In the genomic region with DNA sequence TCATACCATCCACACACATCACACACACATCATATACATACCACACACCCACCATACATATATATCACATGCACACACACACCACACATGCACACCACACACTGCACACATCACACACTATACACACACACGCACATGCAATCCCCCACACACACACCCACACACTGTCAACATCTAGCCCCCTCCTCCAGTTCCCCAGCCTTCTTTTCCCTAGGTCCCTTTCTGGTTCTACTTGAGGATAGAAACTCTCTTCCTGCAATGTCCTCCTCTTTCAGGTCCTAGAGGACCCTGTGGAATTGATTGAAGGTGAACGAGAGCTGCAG, we compare ENCODE assay signal across 19 cellular contexts. TPM values are rescaled to one million over a fixed set of nuclear protein-coding genes. Genes with fewer than 3 reads are reported as not detected.
A peak's percentile ranks its signal among the peaks of the same experiment; 100 is the strongest.
DNase-seq lines count a peak whose midpoint lies in the region; ATAC-seq and TF ChIP-seq lines count a peak whose summit lies in the region.
"Had no signal": no experiment of that assay in that cellular context is flagged by ENCODE, and none has a peak within 500 bp of the region (broad histone marks: within the 10 kb centered on the region; RNA-seq: fewer than 3 reads in every experiment).

No MANE protein-coding gene starts in this region.

- H3K4me1 Mint-ChIP-seq in H9, result peaks cover 6 to 12% of the 10 kb centered on the region in 2 experiments; a peak in 2 of 4 replicates
- H3K4me1 Mint-ChIP-seq: CD4-positive, CD25-positive, alpha-beta regulatory T cell had no signal

- H3K18ac ChIP-seq in H9 (ENCODE audit: insufficient read length, low read depth, low read length) (no peak overlapping the region), IMR-90 (ENCODE audit: low read depth, low read length) (no peak overlapping the region), neuronal stem cell (ENCODE audit: low read length) (no peak overlapping the region)

- intact Hi-C loops in IMR-90 (cut with micrococcal nuclease), result loop anchor here (5.0 kb wide), 1 partner anchor 53 kb away; no protein-coding TSS in a partner anchor

- ATAC-seq in IMR-90 (ENCODE audit: low read depth), result no peak
- no peak for ATAC-seq in GM18858 (IDR thresholded peaks at IDR 0.05; ENCODE audit: unreplicated experiment)
- ATAC-seq in HG03139 (IDR thresholded peaks at IDR 0.05; ENCODE audit: unreplicated experiment), result no peak
- ATAC-seq: CD8-positive, alpha-beta T cell; GM23338; HCT116 had no signal

- no peaks in the 10 kb centered on the region for H3K79me2 ChIP-seq in H9 (ENCODE audit: insufficient read depth, low read length)

- no peak for TF ChIP-seq RAD21 in IMR-90 (IDR thresholded peaks at IDR 0.05; ENCODE audit: low read length)

- dilution Hi-C loops in IMR-90 (cut with HindIII; ENCODE audit: low sequenced_read_pairs, unreplicated experiment), result no loop called here

- peaks cover 10% of the 10 kb centered on the region; the same call in 1 of the 2 replicates for H3K9me1 ChIP-seq in IMR-90 (ENCODE audit: insufficient read depth, low read length)

- H4K8ac ChIP-seq in H9 (replicated peaks; ENCODE audit: insufficient read length, low read depth, low read length), result peak overlapping the region; percentile 0
- H4K8ac ChIP-seq in IMR-90 (ENCODE audit: low read depth in 2 of 2, low read length in 2 of 2), result no peak overlapping the region
- H4K8ac ChIP-seq in neuronal stem cell (ENCODE audit: low read depth, low read length), result no peak overlapping the region

- no peaks in the 10 kb centered on the region for H3K27me3 ChIP-seq in H9 (ENCODE audit: insufficient read depth, low read length)
- peaks cover 3% of the 10 kb centered on the region; the same call in 1 of the 2 replicates for H3K27me3 ChIP-seq in IMR-90 (ENCODE audit: control insufficient read depth, insufficient read depth, low read length)
- peaks cover 0 to 5% (median 0%) of the 10 kb centered on the region in 3 experiments for H3K27me3 ChIP-seq in neuronal stem cell (ENCODE audit: control insufficient read depth in 3 of 3, insufficient read depth in 3 of 3, low read depth in 1 of 3, low read length in 3 of 3)
- no peaks in the 10 kb centered on the region for H3K27me3 ChIP-seq in skeletal muscle tissue (ENCODE audit: control insufficient read depth in 3 of 3, insufficient read depth in 3 of 3, low read length in 3 of 3)
- H3K27me3 ChIP-seq: BLaER1 had no signal

- H3K23me2 ChIP-seq in H9 (ENCODE audit: insufficient read length, low read depth, low read length, poor library complexity, severe bottlenecking), result no peaks in the 10 kb centered on the region

- H4K91ac ChIP-seq in H9 (ENCODE audit: insufficient read length, low read depth, low read length) (no peak overlapping the region), IMR-90 (ENCODE audit: insufficient read depth, low read depth, low read length) (no peak overlapping the region), neuronal stem cell (ENCODE audit: low read depth, low read length, poor library complexity) (peak overlapping the region; percentile 74)

- H2BK15ac ChIP-seq in H9 (ENCODE audit: low read depth, low read length) (no peak overlapping the region), IMR-90 (ENCODE audit: low read depth, low read length) (no peak overlapping the region), neuronal stem cell (ENCODE audit: low read length) (no peak overlapping the region)

- H2BK12ac ChIP-seq in H9 (ENCODE audit: insufficient read length, low read depth, low read length), result no peak overlapping the region
- H2BK12ac ChIP-seq in neuronal stem cell (ENCODE audit: low read length), result peak overlapping the region; percentile 79

- POLR2A ChIA-PET in IMR-90 (lab: Charles Lee; ENCODE audit: unreplicated experiment), result no interaction called here

- H3K79me1 ChIP-seq in H9 (ENCODE audit: insufficient read depth, low read depth, low read length, poor library complexity, severe bottlenecking) (no peaks in the 10 kb centered on the region), IMR-90 (ENCODE audit: low read depth in 1 of 2, low read length in 2 of 2) (no peaks in the 10 kb centered on the region), neuronal stem cell (ENCODE audit: low read depth, low read length) (peaks cover 3% of the 10 kb centered on the region)

- H3K4me2 ChIP-seq in H9 (ENCODE audit: insufficient read depth, insufficient read length, low read length), result no peak overlapping the region
- H3K4me2 ChIP-seq in IMR-90 (ENCODE audit: low read depth, low read length), result no peak overlapping the region
- no peak overlapping the region for H3K4me2 ChIP-seq in neuronal stem cell (ENCODE audit: insufficient read depth, low read length, poor library complexity, severe bottlenecking)
- H3K4me2 ChIP-seq: BLaER1, GM23338 had no signal

- H3K9me3 ChIP-seq in H9 (ENCODE audit: control insufficient read depth, low read depth, low read length), result no peaks in the 10 kb centered on the region
- no peaks in the 10 kb centered on the region for H3K9me3 ChIP-seq in IMR-90 (ENCODE audit: control insufficient read depth, insufficient read depth, low read length)
- H3K9me3 ChIP-seq in neuronal stem cell (replicated peaks in 1 of 2; ENCODE audit: control insufficient read depth in 2 of 2, insufficient read depth in 1 of 2, low read depth in 1 of 2, low read length in 2 of 2), result peaks cover 0 to 9% of the 10 kb centered on the region in 2 donors
- no peaks in the 10 kb centered on the region for H3K9me3 ChIP-seq in skeletal muscle tissue (ENCODE audit: control insufficient read depth in 3 of 3, low read length in 3 of 3)
- H3K9me3 ChIP-seq: BLaER1, Caco-2 had no signal

- CTCF ChIA-PET in IMR-90 (lab: Yijun Ruan, JAX), result no interaction called here

- H3K9ac ChIP-seq in H9 (ENCODE audit: extremely low read depth, insufficient read length, low read length), result no peak overlapping the region
- H3K9ac ChIP-seq in IMR-90 (ENCODE audit: low read depth, low read length), result no peak overlapping the region
- H3K9ac ChIP-seq in neuronal stem cell (ENCODE audit: low read depth, low read length, poor library complexity), result peak overlapping the region; percentile 50
- peak overlapping the region in 2 of 3 donors; percentile 15 to 47 for H3K9ac ChIP-seq in skeletal muscle tissue (ENCODE audit: low read depth in 1 of 3, low read length in 3 of 3)
- H3K9ac ChIP-seq: BLaER1 had no signal

- H3K14ac ChIP-seq in H9 (ENCODE audit: insufficient read depth, low read length), result no peak overlapping the region
- H3K14ac ChIP-seq in IMR-90 (replicated peaks; ENCODE audit: low read depth, low read length), result no peak overlapping the region
- peak overlapping the region; percentile 98 for H3K14ac ChIP-seq in neuronal stem cell (ENCODE audit: low read length)

- H3K23ac ChIP-seq in H9 (ENCODE audit: insufficient read length, low read depth, low read length) (no peak overlapping the region), IMR-90 (ENCODE audit: low read depth, low read length) (no peak overlapping the region), neuronal stem cell (ENCODE audit: low read depth, low read length, poor library complexity) (peak overlapping the region; percentile 77)

- TF ChIP-seq CTCF in H9 (conservative IDR thresholded peaks at IDR 0.05), result no peak
- TF ChIP-seq CTCF in IMR-90 (conservative IDR thresholded peaks at IDR 0.05; ENCODE audit: low read depth, low read length), result no peak

- H3K27ac ChIP-seq in H9 (ENCODE audit: insufficient read length, low read depth, low read length) (no peak overlapping the region), IMR-90 (ENCODE audit: insufficient read depth, low read length) (no peak overlapping the region), neuronal stem cell (replicated peaks; ENCODE audit: low read length) (no peak overlapping the region), skeletal muscle tissue (ENCODE audit: low read depth, low read length) (no peak overlapping the region)
- H3K27ac ChIP-seq: BLaER1, C4-2B had no signal

- no peak overlapping the region for H2BK120ac ChIP-seq in H9 (ENCODE audit: low read depth, low read length, poor library complexity, severe bottlenecking)
- H2BK120ac ChIP-seq in IMR-90 (ENCODE audit: low read depth, low read length), result no peak overlapping the region
- H2BK120ac ChIP-seq in neuronal stem cell (ENCODE audit: low read depth, low read length), result no peak overlapping the region

- no CpG with 5 or more reads among the region's 2 CpGs for WGBS in H9 (ENCODE audit: extremely low coverage, insufficient read length, low lambda C conversion rate)
- no CpG with 5 or more reads among the region's 2 CpGs for WGBS in IMR-90 (ENCODE audit: extremely low coverage in 2 of 2, insufficient read length in 1 of 2), 2 experiments
- no CpG with 5 or more reads among the region's 2 CpGs for WGBS in neuronal stem cell (ENCODE audit: extremely low coverage in 2 of 2, insufficient read length in 2 of 2, insufficient replicate concordance in 1 of 2), 2 donors

- H4K20me1 ChIP-seq in H9 (ENCODE audit: control insufficient read depth, insufficient read depth, insufficient read length) (no peaks in the 10 kb centered on the region), IMR-90 (ENCODE audit: insufficient read depth, low read length) (no peaks in the 10 kb centered on the region)
- H4K20me1 ChIP-seq: BLaER1 had no signal

- no peak overlapping the region for H2BK5ac ChIP-seq in H9 (ENCODE audit: insufficient read length, low read length)
- peak overlapping the region; percentile 60 for H2BK5ac ChIP-seq in IMR-90 (ENCODE audit: low read depth, low read length, poor library complexity, severe bottlenecking)
- H2BK5ac ChIP-seq in neuronal stem cell (ENCODE audit: low read length), result no peak overlapping the region

- DNase-seq in H9 (no peak), IMR-90 (no peak), neuronal stem cell (ENCODE audit: low spot score) (no peak)
- DNase-seq in stimulated activated CD8-positive, alpha-beta memory T cell treated with anti-CD3 and anti-CD28 coated beads, Interleukin-4, amount 100 ng/mL, for 48 hours, result no peak
- DNase-seq: Caco-2; CD4-positive, CD25-positive, alpha-beta regulatory T cell; CD8-positive, alpha-beta T cell; DMS153; DND-41; HFFc6 had no signal

- H3K4me3 ChIP-seq in IMR-90 (ENCODE audit: insufficient read depth, low read depth, low read length) (no peak overlapping the region), neuronal stem cell (ENCODE audit: low read length in 2 of 2) (peak overlapping the region in 1 of 2 donors; percentile 69), skeletal muscle tissue (ENCODE audit: low read length in 3 of 3) (peak overlapping the region; percentile 44 to 97 (median 53))
- H3K4me3 ChIP-seq: BLaER1, GM23338 had no signal

- H3T11ph ChIP-seq in H9 (ENCODE audit: low read length), result no peak overlapping the region

- H4K5ac ChIP-seq in H9 (ENCODE audit: insufficient read length, low read depth, low read length) (no peak overlapping the region), IMR-90 (ENCODE audit: low read depth, low read length) (no peak overlapping the region)

- no peak for TF ChIP-seq POLR2A in IMR-90 (IDR thresholded peaks at IDR 0.05; ENCODE audit: low read depth, low read length)

- in situ Hi-C loops in IMR-90 (cut with MboI; ENCODE audit: low sequenced_read_pairs), result loop anchor here (25.0 kb wide), 1 partner anchor 418 kb away; no protein-coding TSS in a partner anchor

- no peaks in the 10 kb centered on the region for H3K36me3 ChIP-seq in IMR-90 (ENCODE audit: control insufficient read depth, insufficient read depth, low read length)
- peaks cover 0 to 6% of the 10 kb centered on the region in 2 donors for H3K36me3 ChIP-seq in neuronal stem cell (replicated peaks in 1 of 2; ENCODE audit: control insufficient read depth in 2 of 2, insufficient read depth in 2 of 2, low read length in 2 of 2)
- H3K36me3 ChIP-seq in skeletal muscle tissue (ENCODE audit: control insufficient read depth in 3 of 3, insufficient read depth in 3 of 3, low read length in 3 of 3), result peaks cover 54 to 60% (median 57%) of the 10 kb centered on the region in 3 donors
- H3K36me3 ChIP-seq: BLaER1 had no signal

- H2AK5ac ChIP-seq in H9 (ENCODE audit: insufficient read length, low read length), result no peak overlapping the region
- 0 out of 2 replicates have a peak overlapping the region, but pooled peaks have one; percentile 9 for H2AK5ac ChIP-seq in IMR-90 (ENCODE audit: low read depth, low read length)
- no peak overlapping the region for H2AK5ac ChIP-seq in neuronal stem cell (ENCODE audit: low read depth, low read length)

- peak overlapping the region; percentile 57 for H2AK9ac ChIP-seq in IMR-90 (replicated peaks; ENCODE audit: low read depth, low read length, poor library complexity)

- H2BK20ac ChIP-seq in H9 (ENCODE audit: low read depth, low read length, poor library complexity, severe bottlenecking) (no peak overlapping the region), IMR-90 (ENCODE audit: low read depth, low read length) (no peak overlapping the region)

- H3K27ac Mint-ChIP-seq in H9, result no peak overlapping the region
- H3K27ac Mint-ChIP-seq: CD4-positive, CD25-positive, alpha-beta regulatory T cell; CD8-positive, alpha-beta T cell; GM23338; HFFc6 had no signal

- no peaks in the 10 kb centered on the region for H3K9me3 Mint-ChIP-seq in H9
- H3K9me3 Mint-ChIP-seq: CD4-positive, CD25-positive, alpha-beta regulatory T cell; CD8-positive, alpha-beta T cell; GM23338; HFFc6 had no signal

- peaks cover 8% of the 10 kb centered on the region for H3K27me3 Mint-ChIP-seq in H9 (ENCODE audit: low read depth)

- no TSS peak for BruUV-seq in IMR-90 (replicated peaks; lab: Mats Ljungman, UMichigan)

- H3K4me1 ChIP-seq in H9 (ENCODE audit: insufficient read depth, low read length) (peaks cover 3% of the 10 kb centered on the region; the same call in 1 of the 2 replicates), IMR-90 (ENCODE audit: control insufficient read depth, insufficient read depth, low read length) (peaks cover 4% of the 10 kb centered on the region), neuronal stem cell (ENCODE audit: control insufficient read depth in 2 of 2, insufficient read depth in 1 of 2, low read depth in 1 of 2, low read length in 2 of 2) (peaks cover 16 to 17% of the 10 kb centered on the region in 2 donors), skeletal muscle tissue (ENCODE audit: control insufficient read depth in 3 of 3, insufficient read depth in 3 of 3, low read length in 3 of 3) (peaks cover 54 to 59% (median 58%) of the 10 kb centered on the region in 3 donors)
- H3K4me1 ChIP-seq: BLaER1 had no signal

- no peaks in the 10 kb centered on the region; a peak in 1 of 7 replicates for H3K36me3 Mint-ChIP-seq in H9 (ENCODE audit: insufficient read depth in 1 of 3, low read depth in 3 of 3)
- H3K36me3 Mint-ChIP-seq: CD4-positive, CD25-positive, alpha-beta regulatory T cell; CD8-positive, alpha-beta T cell had no signal

- no peak overlapping the region for H3K56ac ChIP-seq in H9 (ENCODE audit: insufficient read length, low read depth, low read length)
- H3K56ac ChIP-seq in IMR-90 (ENCODE audit: extremely low read depth, insufficient read depth, low read length), result no peak overlapping the region

- H3K4me3 Mint-ChIP-seq in H9, result no peak overlapping the region
- H3K4me3 Mint-ChIP-seq: CD4-positive, CD25-positive, alpha-beta regulatory T cell; CD8-positive, alpha-beta T cell; GM23338; HFFc6 had no signal

- no peak overlapping the region for H2AFZ ChIP-seq in H9 (ENCODE audit: low read length)
- peak overlapping the region; percentile 35 for H2AFZ ChIP-seq in IMR-90 (replicated peaks; ENCODE audit: low read length, poor library complexity)
- no peak overlapping the region for H2AFZ ChIP-seq in neuronal stem cell (ENCODE audit: low read length)
- H2AFZ ChIP-seq: GM23338 had no signal

- H3K4ac ChIP-seq in H9 (ENCODE audit: low read depth, low read length) (no peak overlapping the region), IMR-90 (ENCODE audit: low read depth, low read length) (no peak overlapping the region), neuronal stem cell (ENCODE audit: low read length) (peak overlapping the region; percentile 32)

RNA-seq across cellular contexts. Expression of gene CASQ1, which starts 4.3 kb away (rescaled TPM):
- total RNA-seq in H9 (2021) (0.55 and 0.70 TPM in 2 replicates), IMR-90 (2012; rRNA removed) (0.18 TPM in 1 of 2 replicates, not detected in the other), skeletal muscle tissue (616 TPM)
- 0.10 and 0.21 TPM in 2 replicates for polyA plus RNA-seq in IMR-90 (2012; rRNA removed)
- polyA plus RNA-seq in IMR-90 (2012; cell fraction: cytosol; rRNA removed), result 0.09 and 0.14 TPM in 2 replicates
- 0.07 TPM in 1 of 2 replicates, not detected in the other for polyA plus RNA-seq in IMR-90 (2012; cell fraction: nucleus; rRNA removed; ENCODE audit: low replicate concordance)
- polyA plus RNA-seq in neuronal stem cell (2013, experiment 1 of 2), result 0.47 TPM
- 0.58 TPM for polyA plus RNA-seq in neuronal stem cell (2013, experiment 2 of 2)
- total RNA-seq: A673; Caco-2; CD4-positive, CD25-positive, alpha-beta regulatory T cell; CD8-positive, alpha-beta T cell had no signal
- polyA plus RNA-seq: CD4-positive, CD25-positive, alpha-beta regulatory T cell had no signal

RNA-seq across cellular contexts. Expression of gene PEA15, which starts 10.5 kb away (rescaled TPM):
- total RNA-seq in H9 (2021), result 80.8 and 82.1 TPM in 2 replicates
- total RNA-seq in IMR-90 (2012; rRNA removed), result 265 and 296 TPM in 2 replicates
- polyA plus RNA-seq in IMR-90 (2012; rRNA removed), result 710 and 754 TPM in 2 replicates
- polyA plus RNA-seq in IMR-90 (2012; cell fraction: cytosol; rRNA removed), result 217 and 257 TPM in 2 replicates
- polyA plus RNA-seq in IMR-90 (2012; cell fraction: nucleus; rRNA removed; ENCODE audit: low replicate concordance), result 129 and 289 TPM in 2 replicates
- polyA plus RNA-seq in neuronal stem cell (2013, experiment 1 of 2), result 162 TPM
- polyA plus RNA-seq in neuronal stem cell (2013, experiment 2 of 2), result 156 TPM
- total RNA-seq in skeletal muscle tissue, result 26.1 TPM

RNA-seq across cellular contexts. Expression of gene ATP1A4, which starts 43.3 kb away (rescaled TPM):
- 0.20 and 0.44 TPM in 2 replicates for total RNA-seq in H9 (2021)
- total RNA-seq in IMR-90 (2012; rRNA removed), result not detected in 2 replicates
- polyA plus RNA-seq in IMR-90 (2012; rRNA removed), result not detected in 2 replicates
- not detected in 2 replicates for polyA plus RNA-seq in IMR-90 (2012; cell fraction: cytosol; rRNA removed)
- not detected in 2 replicates for polyA plus RNA-seq in IMR-90 (2012; cell fraction: nucleus; rRNA removed; ENCODE audit: low replicate concordance)
- polyA plus RNA-seq in neuronal stem cell (2013, experiment 1 of 2), result 0.77 TPM
- polyA plus RNA-seq in neuronal stem cell (2013, experiment 2 of 2), result 0.72 TPM
- total RNA-seq in skeletal muscle tissue, result under 0.01 TPM
- total RNA-seq: A172; A673; Caco-2; CD4-positive, CD25-positive, alpha-beta regulatory T cell; CD8-positive, alpha-beta T cell; HFFc6 had no signal
- polyA plus RNA-seq: CD4-positive, CD25-positive, alpha-beta regulatory T cell had no signal

Comparison
In these comparisons a context has a peak if more than half of its experiments do, and no peak if none do; other contexts are left out.
1. H3K9ac ChIP-seq: peak in neuronal stem cell (single experiment) and skeletal muscle tissue (2 of 3); none in H9 (single experiment) and IMR-90 (single experiment).
2. RNA of gene CASQ1, which starts 4.3 kb away (total RNA-seq): 616 TPM in skeletal muscle tissue (single experiment); 0.55 to 0.70 TPM in H9 and 0.18 TPM in IMR-90; every median in the first group is over 100 times any median in the second.